1 cellular context compared by ENCODE assay signal in genomic region chr15:68572309-68572708, GRCh38.
TF ChIP-seq lines count a peak whose summit lies in the region.

No MANE protein-coding gene starts in this region.

TF ChIP-seq in H1, 55 proteins besides CTCF, POLR2A, EP300 and RAD21 (continued from another document):
- TF ChIP-seq TEAD4 (IDR thresholded peaks at IDR 0.05; ENCODE audit: low read depth, low read length) (no peak), RNF2 (IDR thresholded peaks at IDR 0.05; ENCODE audit: borderline replicate concordance, low read depth, low read length, missing control alignments, poor library complexity, severe bottlenecking) (no peak), MAX (IDR thresholded peaks at IDR 0.05) (no peak), ASH2L (IDR thresholded peaks at IDR 0.05; ENCODE audit: low read length) (no peak), SP1 (IDR thresholded peaks at IDR 0.05; ENCODE audit: low read depth, low read length) (no peak), USF2 (IDR thresholded peaks at IDR 0.05; ENCODE audit: low read length) (no peak), KDM1A (IDR thresholded peaks at IDR 0.05; ENCODE audit: borderline replicate concordance, low read length) (no peak), TAF1 (IDR thresholded peaks at IDR 0.05; ENCODE audit: low read depth, low read length) (no peak), JUN (IDR thresholded peaks at IDR 0.05; ENCODE audit: low read depth, low read length) (no peak), CHD1 (IDR thresholded peaks at IDR 0.05; ENCODE audit: low read depth, low read length) (no peak), GTF2F1 (IDR thresholded peaks at IDR 0.05; ENCODE audit: borderline replicate concordance, low read depth, low read length) (no peak), CBX5 (IDR thresholded peaks at IDR 0.05; ENCODE audit: low read depth, low read length) (no peak), JUND (IDR thresholded peaks at IDR 0.05; ENCODE audit: low read length) (no peak), EGR1 (IDR thresholded peaks at IDR 0.05; ENCODE audit: borderline replicate concordance, low read depth, low read length) (no peak), MAFK (IDR thresholded peaks at IDR 0.05; ENCODE audit: low read depth, low read length) (no peak), ZNF274 (IDR thresholded peaks at IDR 0.05; ENCODE audit: borderline replicate concordance, extremely low read depth, low read length) (no peak)
TF ChIP-seq in H1: peak in this region for 0.
